Comparison of ENCODE assay signal across 12 cellular contexts in the genomic region with DNA sequence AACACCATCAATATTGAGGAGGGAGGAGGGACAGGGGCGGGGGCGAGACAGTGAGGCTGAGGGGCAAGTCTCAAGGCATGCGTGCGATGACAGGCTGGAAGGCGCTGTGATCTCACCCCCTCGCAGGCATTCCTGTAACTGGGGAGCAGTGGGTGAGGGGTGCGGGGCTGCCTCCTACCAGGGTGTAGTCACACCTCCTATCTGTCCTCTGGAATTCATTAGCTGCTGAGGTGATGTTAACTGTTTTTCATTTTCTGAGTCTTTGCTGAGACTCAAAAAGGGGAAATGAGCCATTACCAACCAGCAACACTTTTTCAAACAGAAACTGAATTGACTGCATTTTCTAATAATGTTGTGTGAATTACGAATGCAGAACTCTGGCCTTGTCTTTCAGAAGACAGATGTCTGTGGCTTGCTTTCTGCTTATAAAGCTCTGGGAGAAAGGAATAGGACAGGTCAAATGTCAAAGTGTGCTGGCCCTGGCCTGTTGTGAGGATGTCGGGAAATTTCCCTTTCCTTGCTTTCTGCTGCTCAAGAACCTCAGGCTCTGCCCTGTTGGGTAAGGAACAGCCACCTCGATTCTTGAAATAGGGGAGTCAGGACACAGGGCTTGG. TPM values are rescaled to one million over a fixed set of nuclear protein-coding genes. Genes with fewer than 3 reads are reported as not detected.
DNase-seq lines count a peak whose midpoint lies in the region; ATAC-seq and FAIRE-seq lines count a peak whose summit lies in the region.
"Had no signal": no experiment of that assay in that cellular context is flagged by ENCODE, and none has a peak within 500 bp of the region (broad histone marks: within the 10 kb centered on the region; RNA-seq: fewer than 3 reads in every experiment).

No MANE protein-coding gene starts in this region.

- FAIRE-seq in frontal cortex (lab: Jason Lieb, UNC) = no peak

- ATAC-seq in HG03060 (IDR thresholded peaks at IDR 0.05; ENCODE audit: low read depth, unreplicated experiment) (peak; percentile 49), GM21423 (IDR thresholded peaks at IDR 0.05; ENCODE audit: unreplicated experiment) (no peak)
- ATAC-seq: activated naive CD4-positive, alpha-beta T cell treated with anti-CD3 and anti-CD28 coated beads, Interleukin-2, amount 50 U/mL, for 72 hours; right cardiac atrium had no signal

- peak; percentile 21 for DNase-seq in SKM-1 treated with dmso at 0.1 percent for 144 hours (lab: John Stamatoyannopoulos, UW; ENCODE audit: unreplicated experiment)
- DNase-seq in SKM-1 (lab: John Stamatoyannopoulos, UW; ENCODE audit: unreplicated experiment) = no peak
- DNase-seq in SIG-M5 treated with dmso at 0.1 percent for 504 hours (lab: John Stamatoyannopoulos, UW; ENCODE audit: unreplicated experiment) = peak; percentile 52
- DNase-seq in frontal cortex (ENCODE audit: low spot score in 2 of 2) = no peak
- DNase-seq in NCI-H2196 treated with DMSO at 0.1 percent for 48 hours (lab: John Stamatoyannopoulos, UW; ENCODE audit: unreplicated experiment) = no peak
- no peak for DNase-seq in hepatic stellate cell (ENCODE audit: low spot score)
- DNase-seq: NCI-H345, right cardiac atrium, T1000 had no signal

RNA-seq across cellular contexts. Expression of gene CDH23, which starts 23.7 kb away (rescaled TPM):
- 3.3 TPM for total RNA-seq in frontal cortex

RNA-seq across cellular contexts. Expression of gene SLC29A3, which starts 53.9 kb away (rescaled TPM):
- total RNA-seq in frontal cortex = 1.2 TPM

Comparison
In these comparisons a context has a peak if more than half of its experiments do, and no peak if none do; other contexts are left out.
1. DNase-seq: peak in SKM-1 treated with dmso at 0.1 percent for 144 hours (single experiment) and SIG-M5 treated with dmso at 0.1 percent for 504 hours (single experiment); none in SKM-1 (single experiment), frontal cortex (0 of 2), NCI-H2196 treated with DMSO at 0.1 percent for 48 hours (single experiment) and hepatic stellate cell (single experiment).